ENCODE assay signal across 1 cellular context in genomic region chr20:36875702-36876472, GRCh38.
TF ChIP-seq lines count a peak whose summit lies in the region.

TSS of gene TLDC2 (plus strand) at chr20:36876138. CDS start at chr20:36876175, 37 bp downstream.

TF ChIP-seq in HepG2, 621 proteins besides CTCF, POLR2A, EP300 and RAD21 (continued from another document):
- TF ChIP-seq PBX3 (CRISPR knock-in tag; IDR thresholded peaks at IDR 0.05; ENCODE audit: borderline replicate concordance) (no peak), SRY (CRISPR knock-in tag; IDR thresholded peaks at IDR 0.05) (no peak; the same call in 1 of the 2 replicates), SNAI1 (CRISPR knock-in tag; IDR thresholded peaks at IDR 0.05; ENCODE audit: borderline replicate concordance) (no peak), MED1 (CRISPR knock-in tag; IDR thresholded peaks at IDR 0.05) (peak; percentile 52; the same call in 1 of the 2 replicates), ZIK1 (CRISPR knock-in tag; IDR thresholded peaks at IDR 0.05; ENCODE audit: borderline replicate concordance, low read depth) (peak; percentile 80), ESRRA (CRISPR knock-in tag; IDR thresholded peaks at IDR 0.05; ENCODE audit: low read depth) (no peak), SYNCRIP (IDR thresholded peaks at IDR 0.05; ENCODE audit: insufficient read depth, low read depth, low read length) (no peak), NR1H2 (CRISPR knock-in tag; IDR thresholded peaks at IDR 0.05; ENCODE audit: borderline replicate concordance, low read depth) (no peak), ATF7-NPFF (CRISPR knock-in tag; IDR thresholded peaks at IDR 0.05; ENCODE audit: low read depth) (no peak; the same call in 1 of the 2 replicates), FOXA3 (CRISPR knock-in tag; IDR thresholded peaks at IDR 0.05) (peak; percentile 45; the same call in 1 of the 2 replicates), YEATS4 (CRISPR knock-in tag; IDR thresholded peaks at IDR 0.05; ENCODE audit: borderline replicate concordance) (no peak), XBP1 (CRISPR knock-in tag; IDR thresholded peaks at IDR 0.05) (no peak), THAP11 (CRISPR knock-in tag; IDR thresholded peaks at IDR 0.05) (no peak), ZNF562 (CRISPR knock-in tag; IDR thresholded peaks at IDR 0.05; ENCODE audit: borderline replicate concordance) (no peak), ZFP62 (CRISPR knock-in tag; IDR thresholded peaks at IDR 0.05) (no peak), PTBP1 (IDR thresholded peaks at IDR 0.05; ENCODE audit: low read depth, low read length, poor library complexity, severe bottlenecking) (peak; percentile 52), DMAP1 (CRISPR knock-in tag; IDR thresholded peaks at IDR 0.05) (peak; percentile 62; the same call in 1 of the 2 replicates), ZNF839 (CRISPR knock-in tag; IDR thresholded peaks at IDR 0.05; ENCODE audit: borderline replicate concordance) (0 out of 2 replicates have a peak, but pooled peaks have one; percentile 48), RCOR2 (CRISPR knock-in tag; IDR thresholded peaks at IDR 0.05) (no peak; the same call in 1 of the 2 replicates), ETV6 (CRISPR knock-in tag; conservative IDR thresholded peaks at IDR 0.05) (no peak; the same call in 1 of the 2 replicates), NCOA5 (CRISPR knock-in tag; IDR thresholded peaks at IDR 0.05) (no peak), HDAC6 (IDR thresholded peaks at IDR 0.05; ENCODE audit: low read depth, low read length) (no peak), ZNF850 (CRISPR knock-in tag; conservative IDR thresholded peaks at IDR 0.05) (no peak), ZNF20 (CRISPR knock-in tag; IDR thresholded peaks at IDR 0.05) (no peak), ZBTB21 (CRISPR knock-in tag; IDR thresholded peaks at IDR 0.05) (no peak), SALL1 (CRISPR knock-in tag; IDR thresholded peaks at IDR 0.05) (peak; percentile 80), CCAR2 (optimal IDR thresholded peaks at IDR 0.05; ENCODE audit: low read depth, low read length) (no peak), CBX2 (IDR thresholded peaks at IDR 0.05; ENCODE audit: low read depth, low read length) (no peak), CBX2 (CRISPR knock-in tag; IDR thresholded peaks at IDR 0.05; ENCODE audit: low read depth) (no peak), SIX1 (CRISPR knock-in tag; IDR thresholded peaks at IDR 0.05; ENCODE audit: borderline replicate concordance) (0 out of 2 replicates have a peak, but pooled peaks have one; percentile 40), KDM5A (IDR thresholded peaks at IDR 0.05; ENCODE audit: borderline replicate concordance, low read length) (no peak), MTF2 (CRISPR knock-in tag; IDR thresholded peaks at IDR 0.05; ENCODE audit: borderline replicate concordance) (no peak), ZNF549 (CRISPR knock-in tag; IDR thresholded peaks at IDR 0.05) (no peak), ZNF891 (CRISPR knock-in tag; IDR thresholded peaks at IDR 0.05) (no peak; the same call in none of the 2 replicates), PCBP2 (optimal IDR thresholded peaks at IDR 0.05; ENCODE audit: low read depth, low read length, poor library complexity, severe bottlenecking) (no peak), ZNF841 (CRISPR knock-in tag; IDR thresholded peaks at IDR 0.05; ENCODE audit: borderline replicate concordance) (no peak)
- TF ChIP-seq, protein P1, sequence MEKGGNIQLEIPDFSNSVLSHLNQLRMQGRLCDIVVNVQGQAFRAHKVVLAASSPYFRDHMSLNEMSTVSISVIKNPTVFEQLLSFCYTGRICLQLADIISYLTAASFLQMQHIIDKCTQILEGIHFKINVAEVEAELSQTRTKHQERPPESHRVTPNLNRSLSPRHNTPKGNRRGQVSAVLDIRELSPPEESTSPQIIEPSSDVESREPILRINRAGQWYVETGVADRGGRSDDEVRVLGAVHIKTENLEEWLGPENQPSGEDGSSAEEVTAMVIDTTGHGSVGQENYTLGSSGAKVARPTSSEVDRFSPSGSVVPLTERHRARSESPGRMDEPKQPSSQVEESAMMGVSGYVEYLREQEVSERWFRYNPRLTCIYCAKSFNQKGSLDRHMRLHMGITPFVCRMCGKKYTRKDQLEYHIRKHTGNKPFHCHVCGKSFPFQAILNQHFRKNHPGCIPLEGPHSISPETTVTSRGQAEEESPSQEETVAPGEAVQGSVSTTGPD (CRISPR knock-in tag; IDR thresholded peaks at IDR 0.05): no peak
- TF ChIP-seq, protein P2, sequence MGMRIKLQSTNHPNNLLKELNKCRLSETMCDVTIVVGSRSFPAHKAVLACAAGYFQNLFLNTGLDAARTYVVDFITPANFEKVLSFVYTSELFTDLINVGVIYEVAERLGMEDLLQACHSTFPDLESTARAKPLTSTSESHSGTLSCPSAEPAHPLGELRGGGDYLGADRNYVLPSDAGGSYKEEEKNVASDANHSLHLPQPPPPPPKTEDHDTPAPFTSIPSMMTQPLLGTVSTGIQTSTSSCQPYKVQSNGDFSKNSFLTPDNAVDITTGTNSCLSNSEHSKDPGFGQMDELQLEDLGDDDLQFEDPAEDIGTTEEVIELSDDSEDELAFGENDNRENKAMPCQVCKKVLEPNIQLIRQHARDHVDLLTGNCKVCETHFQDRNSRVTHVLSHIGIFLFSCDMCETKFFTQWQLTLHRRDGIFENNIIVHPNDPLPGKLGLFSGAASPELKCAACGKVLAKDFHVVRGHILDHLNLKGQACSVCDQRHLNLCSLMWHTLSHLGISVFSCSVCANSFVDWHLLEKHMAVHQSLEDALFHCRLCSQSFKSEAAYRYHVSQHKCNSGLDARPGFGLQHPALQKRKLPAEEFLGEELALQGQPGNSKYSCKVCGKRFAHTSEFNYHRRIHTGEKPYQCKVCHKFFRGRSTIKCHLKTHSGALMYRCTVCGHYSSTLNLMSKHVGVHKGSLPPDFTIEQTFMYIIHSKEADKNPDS (CRISPR knock-in tag; IDR thresholded peaks at IDR 0.05): 0 out of 2 replicates have a peak, but pooled peaks have one; percentile 36
- TF ChIP-seq, protein P3, sequence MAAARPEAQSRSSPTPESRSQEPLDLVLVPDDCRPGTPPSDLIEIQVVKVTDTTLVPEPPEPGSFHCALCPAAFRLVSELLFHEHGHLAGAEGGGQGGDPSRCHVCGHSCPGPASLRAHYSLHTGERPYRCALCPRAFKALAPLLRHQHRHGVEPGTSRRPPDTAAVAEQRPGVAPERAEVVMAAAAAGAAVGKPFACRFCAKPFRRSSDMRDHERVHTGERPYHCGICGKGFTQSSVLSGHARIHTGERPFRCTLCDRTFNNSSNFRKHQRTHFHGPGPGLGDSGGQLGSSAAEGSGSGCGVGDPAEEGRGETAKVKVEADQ (CRISPR knock-in tag; IDR thresholded peaks at IDR 0.05; ENCODE audit: borderline replicate concordance): no peak
- TF ChIP-seq, protein P4, sequence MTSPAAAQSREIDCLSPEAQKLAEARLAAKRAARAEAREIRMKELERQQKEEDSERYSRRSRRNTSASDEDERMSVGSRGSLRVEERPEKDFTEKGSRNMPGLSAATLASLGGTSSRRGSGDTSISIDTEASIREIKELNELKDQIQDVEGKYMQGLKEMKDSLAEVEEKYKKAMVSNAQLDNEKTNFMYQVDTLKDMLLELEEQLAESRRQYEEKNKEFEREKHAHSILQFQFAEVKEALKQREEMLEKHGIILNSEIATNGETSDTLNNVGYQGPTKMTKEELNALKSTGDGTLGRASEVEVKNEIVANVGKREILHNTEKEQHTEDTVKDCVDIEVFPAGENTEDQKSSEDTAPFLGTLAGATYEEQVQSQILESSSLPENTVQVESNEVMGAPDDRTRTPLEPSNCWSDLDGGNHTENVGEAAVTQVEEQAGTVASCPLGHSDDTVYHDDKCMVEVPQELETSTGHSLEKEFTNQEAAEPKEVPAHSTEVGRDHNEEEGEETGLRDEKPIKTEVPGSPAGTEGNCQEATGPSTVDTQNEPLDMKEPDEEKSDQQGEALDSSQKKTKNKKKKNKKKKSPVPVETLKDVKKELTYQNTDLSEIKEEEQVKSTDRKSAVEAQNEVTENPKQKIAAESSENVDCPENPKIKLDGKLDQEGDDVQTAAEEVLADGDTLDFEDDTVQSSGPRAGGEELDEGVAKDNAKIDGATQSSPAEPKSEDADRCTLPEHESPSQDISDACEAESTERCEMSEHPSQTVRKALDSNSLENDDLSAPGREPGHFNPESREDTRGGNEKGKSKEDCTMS (CRISPR knock-in tag; conservative IDR thresholded peaks at IDR 0.05): no peak
- TF ChIP-seq, protein P5, sequence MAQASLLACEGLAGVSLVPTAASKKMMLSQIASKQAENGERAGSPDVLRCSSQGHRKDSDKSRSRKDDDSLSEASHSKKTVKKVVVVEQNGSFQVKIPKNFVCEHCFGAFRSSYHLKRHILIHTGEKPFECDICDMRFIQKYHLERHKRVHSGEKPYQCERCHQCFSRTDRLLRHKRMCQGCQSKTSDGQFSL (CRISPR knock-in tag; IDR thresholded peaks at IDR 0.05): no peak
- TF ChIP-seq, protein P6, sequence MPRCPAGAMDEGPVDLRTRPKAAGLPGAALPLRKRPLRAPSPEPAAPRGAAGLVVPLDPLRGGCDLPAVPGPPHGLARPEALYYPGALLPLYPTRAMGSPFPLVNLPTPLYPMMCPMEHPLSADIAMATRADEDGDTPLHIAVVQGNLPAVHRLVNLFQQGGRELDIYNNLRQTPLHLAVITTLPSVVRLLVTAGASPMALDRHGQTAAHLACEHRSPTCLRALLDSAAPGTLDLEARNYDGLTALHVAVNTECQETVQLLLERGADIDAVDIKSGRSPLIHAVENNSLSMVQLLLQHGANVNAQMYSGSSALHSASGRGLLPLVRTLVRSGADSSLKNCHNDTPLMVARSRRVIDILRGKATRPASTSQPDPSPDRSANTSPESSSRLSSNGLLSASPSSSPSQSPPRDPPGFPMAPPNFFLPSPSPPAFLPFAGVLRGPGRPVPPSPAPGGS (CRISPR knock-in tag; IDR thresholded peaks at IDR 0.05): no peak
- TF ChIP-seq, protein P7, sequence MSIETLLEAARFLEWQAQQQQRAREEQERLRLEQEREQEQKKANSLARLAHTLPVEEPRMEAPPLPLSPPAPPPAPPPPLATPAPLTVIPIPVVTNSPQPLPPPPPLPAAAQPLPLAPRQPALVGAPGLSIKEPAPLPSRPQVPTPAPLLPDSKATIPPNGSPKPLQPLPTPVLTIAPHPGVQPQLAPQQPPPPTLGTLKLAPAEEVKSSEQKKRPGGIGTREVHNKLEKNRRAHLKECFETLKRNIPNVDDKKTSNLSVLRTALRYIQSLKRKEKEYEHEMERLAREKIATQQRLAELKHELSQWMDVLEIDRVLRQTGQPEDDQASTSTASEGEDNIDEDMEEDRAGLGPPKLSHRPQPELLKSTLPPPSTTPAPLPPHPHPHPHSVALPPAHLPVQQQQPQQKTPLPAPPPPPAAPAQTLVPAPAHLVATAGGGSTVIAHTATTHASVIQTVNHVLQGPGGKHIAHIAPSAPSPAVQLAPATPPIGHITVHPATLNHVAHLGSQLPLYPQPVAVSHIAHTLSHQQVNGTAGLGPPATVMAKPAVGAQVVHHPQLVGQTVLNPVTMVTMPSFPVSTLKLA (IDR thresholded peaks at IDR 0.05): no peak
- TF ChIP-seq, protein P8, sequence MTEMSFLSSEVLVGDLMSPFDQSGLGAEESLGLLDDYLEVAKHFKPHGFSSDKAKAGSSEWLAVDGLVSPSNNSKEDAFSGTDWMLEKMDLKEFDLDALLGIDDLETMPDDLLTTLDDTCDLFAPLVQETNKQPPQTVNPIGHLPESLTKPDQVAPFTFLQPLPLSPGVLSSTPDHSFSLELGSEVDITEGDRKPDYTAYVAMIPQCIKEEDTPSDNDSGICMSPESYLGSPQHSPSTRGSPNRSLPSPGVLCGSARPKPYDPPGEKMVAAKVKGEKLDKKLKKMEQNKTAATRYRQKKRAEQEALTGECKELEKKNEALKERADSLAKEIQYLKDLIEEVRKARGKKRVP (CRISPR knock-in tag; IDR thresholded peaks at IDR 0.05): no peak
- TF ChIP-seq, protein P9, sequence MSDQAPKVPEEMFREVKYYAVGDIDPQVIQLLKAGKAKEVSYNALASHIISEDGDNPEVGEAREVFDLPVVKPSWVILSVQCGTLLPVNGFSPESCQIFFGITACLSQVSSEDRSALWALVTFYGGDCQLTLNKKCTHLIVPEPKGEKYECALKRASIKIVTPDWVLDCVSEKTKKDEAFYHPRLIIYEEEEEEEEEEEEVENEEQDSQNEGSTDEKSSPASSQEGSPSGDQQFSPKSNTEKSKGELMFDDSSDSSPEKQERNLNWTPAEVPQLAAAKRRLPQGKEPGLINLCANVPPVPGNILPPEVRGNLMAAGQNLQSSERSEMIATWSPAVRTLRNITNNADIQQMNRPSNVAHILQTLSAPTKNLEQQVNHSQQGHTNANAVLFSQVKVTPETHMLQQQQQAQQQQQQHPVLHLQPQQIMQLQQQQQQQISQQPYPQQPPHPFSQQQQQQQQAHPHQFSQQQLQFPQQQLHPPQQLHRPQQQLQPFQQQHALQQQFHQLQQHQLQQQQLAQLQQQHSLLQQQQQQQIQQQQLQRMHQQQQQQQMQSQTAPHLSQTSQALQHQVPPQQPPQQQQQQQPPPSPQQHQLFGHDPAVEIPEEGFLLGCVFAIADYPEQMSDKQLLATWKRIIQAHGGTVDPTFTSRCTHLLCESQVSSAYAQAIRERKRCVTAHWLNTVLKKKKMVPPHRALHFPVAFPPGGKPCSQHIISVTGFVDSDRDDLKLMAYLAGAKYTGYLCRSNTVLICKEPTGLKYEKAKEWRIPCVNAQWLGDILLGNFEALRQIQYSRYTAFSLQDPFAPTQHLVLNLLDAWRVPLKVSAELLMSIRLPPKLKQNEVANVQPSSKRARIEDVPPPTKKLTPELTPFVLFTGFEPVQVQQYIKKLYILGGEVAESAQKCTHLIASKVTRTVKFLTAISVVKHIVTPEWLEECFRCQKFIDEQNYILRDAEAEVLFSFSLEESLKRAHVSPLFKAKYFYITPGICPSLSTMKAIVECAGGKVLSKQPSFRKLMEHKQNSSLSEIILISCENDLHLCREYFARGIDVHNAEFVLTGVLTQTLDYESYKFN (CRISPR knock-in tag; conservative IDR thresholded peaks at IDR 0.05): peak; percentile 77
- TF ChIP-seq, protein P10, sequence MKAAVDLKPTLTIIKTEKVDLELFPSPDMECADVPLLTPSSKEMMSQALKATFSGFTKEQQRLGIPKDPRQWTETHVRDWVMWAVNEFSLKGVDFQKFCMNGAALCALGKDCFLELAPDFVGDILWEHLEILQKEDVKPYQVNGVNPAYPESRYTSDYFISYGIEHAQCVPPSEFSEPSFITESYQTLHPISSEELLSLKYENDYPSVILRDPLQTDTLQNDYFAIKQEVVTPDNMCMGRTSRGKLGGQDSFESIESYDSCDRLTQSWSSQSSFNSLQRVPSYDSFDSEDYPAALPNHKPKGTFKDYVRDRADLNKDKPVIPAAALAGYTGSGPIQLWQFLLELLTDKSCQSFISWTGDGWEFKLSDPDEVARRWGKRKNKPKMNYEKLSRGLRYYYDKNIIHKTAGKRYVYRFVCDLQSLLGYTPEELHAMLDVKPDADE (CRISPR knock-in tag; IDR thresholded peaks at IDR 0.05): no peak
